Comparison of ENCODE assay signal across 10 cellular contexts in the genomic region with DNA sequence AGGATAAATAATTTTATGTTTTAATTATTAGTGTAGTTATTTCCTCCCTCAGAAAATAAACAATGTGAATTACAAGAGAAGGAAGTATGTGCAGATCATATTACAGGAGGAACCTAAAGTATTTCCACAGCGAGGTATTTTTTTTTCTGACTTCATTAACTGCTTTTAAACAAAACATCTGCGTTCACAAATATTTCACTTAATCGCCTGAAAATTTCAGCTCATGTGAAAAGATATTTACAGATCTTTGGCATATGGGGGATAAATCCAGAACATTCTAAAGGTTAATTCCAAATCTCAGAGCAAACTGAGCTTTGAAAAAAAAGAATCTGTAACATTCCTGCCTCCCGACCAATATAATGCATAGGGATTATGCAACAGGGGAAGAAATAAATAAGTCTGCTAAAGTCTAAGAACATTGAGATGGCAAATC. TPM values are rescaled to one million over a fixed set of nuclear protein-coding genes. Genes with fewer than 3 reads are reported as not detected.
DNase-seq lines count a peak whose midpoint lies in the region; ATAC-seq, FAIRE-seq and TF ChIP-seq lines count a peak whose summit lies in the region.
"Had no signal": no experiment of that assay in that cellular context is flagged by ENCODE, and none has a peak within 500 bp of the region (broad histone marks: within the 10 kb centered on the region; RNA-seq: fewer than 3 reads in every experiment).

No MANE protein-coding gene starts in this region.

- TF ChIP-seq CTCF in kidney (IDR thresholded peaks at IDR 0.05; ENCODE audit: borderline replicate concordance, extremely low read depth, insufficient read depth) (no peak), GM13977 (IDR thresholded peaks at IDR 0.05; ENCODE audit: extremely low read depth, insufficient read depth, missing control alignments) (no peak)

- no peaks in the 10 kb centered on the region for H3K27me3 ChIP-seq in skeletal muscle tissue (ENCODE audit: control insufficient read depth in 3 of 3, insufficient read depth in 3 of 3, low read length in 3 of 3)

- H3K4me3 ChIP-seq in kidney (ENCODE audit: low read length in 2 of 2), result no peak overlapping the region
- peak overlapping the region in 2 of 3 donors; percentile 30 to 64 for H3K4me3 ChIP-seq in skeletal muscle tissue (ENCODE audit: low read length in 3 of 3)

- H3K4me1 ChIP-seq in kidney (ENCODE audit: control insufficient read depth in 1 of 2, insufficient read depth in 1 of 2, low read depth in 1 of 2, low read length in 2 of 2) (peaks cover 4 to 5% of the 10 kb centered on the region in 2 donors), skeletal muscle tissue (ENCODE audit: control insufficient read depth in 3 of 3, insufficient read depth in 3 of 3, low read length in 3 of 3) (peaks cover 15 to 25% (median 24%) of the 10 kb centered on the region in 3 donors)

- CTCF ChIA-PET in HEK293T (lab: Yijun Ruan, JAX), result no interaction called here

- POLR2A ChIA-PET in HEK293T (lab: Yijun Ruan, JAX), result no interaction called here

- no peaks in the 10 kb centered on the region for H3K36me3 ChIP-seq in kidney (ENCODE audit: control insufficient read depth in 1 of 2, insufficient read depth in 2 of 2, low read length in 2 of 2)
- H3K36me3 ChIP-seq in skeletal muscle tissue (ENCODE audit: control insufficient read depth in 3 of 3, insufficient read depth in 3 of 3, low read length in 3 of 3), result peaks cover 0 to 7% (median 7%) of the 10 kb centered on the region in 3 donors

- FAIRE-seq in kidney (lab: Jason Lieb, UNC), result no peak
- FAIRE-seq: colon had no signal

- no peak overlapping the region for H3K9ac ChIP-seq in kidney (ENCODE audit: low read length in 2 of 2)
- H3K9ac ChIP-seq in skeletal muscle tissue (ENCODE audit: low read depth in 1 of 3, low read length in 3 of 3), result peak overlapping the region; percentile 57 to 63 (median 63)

- H3K27ac ChIP-seq in kidney (ENCODE audit: low read depth in 2 of 2, low read length in 2 of 2), result peak overlapping the region; percentile 26 to 73
- H3K27ac ChIP-seq in skeletal muscle tissue (ENCODE audit: low read depth, low read length), result peak overlapping the region; percentile 55

- DNase-seq in HEK293T (ENCODE audit: extremely low spot score) (no peak), astrocyte of the hippocampus (ENCODE audit: low read depth, low spot score) (peak; percentile 31), kidney (no peak), GM13977 (ENCODE audit: low spot score) (no peak)
- no peak for DNase-seq in stimulated activated CD4-positive, alpha-beta T cell treated with anti-CD3 and anti-CD28 coated beads, Interleukin-4, amount 100 ng/mL, for 24 hours
- no peak for DNase-seq in stimulated activated CD4-positive, alpha-beta T cell treated with anti-CD3 and anti-CD28 coated beads, Interleukin-2, amount 100 ng/mL, for 48 hours
- DNase-seq: NCI-H1417 treated with DMSO at 0.1 percent for 48 hours had no signal

- intact Hi-C loops in kidney (cut with DNase I), result no loop called here

- ATAC-seq in GM18520 (IDR thresholded peaks at IDR 0.05; ENCODE audit: unreplicated experiment), result no peak

- no peaks in the 10 kb centered on the region for H3K9me3 ChIP-seq in kidney (ENCODE audit: control insufficient read depth in 1 of 2, low read length in 2 of 2)
- H3K9me3 ChIP-seq in skeletal muscle tissue (ENCODE audit: control insufficient read depth in 3 of 3, low read length in 3 of 3), result no peaks in the 10 kb centered on the region

- in situ Hi-C loops in GM13977 (cut with MboI; ENCODE audit: low pct_unique_long_range_greater_than_20kb, low sequenced_read_pairs, unreplicated experiment), result no loop called here

TF ChIP-seq in HEK293T, 16 proteins besides CTCF, POLR2A, EP300 and RAD21:
- no peak for TF ChIP-seq SUZ12 (IDR thresholded peaks at IDR 0.05)
- no peak for TF ChIP-seq NFRKB (IDR thresholded peaks at IDR 0.05)
- TF ChIP-seq ZNF384 (IDR thresholded peaks at IDR 0.05), result peak; percentile 32; the same call in 1 of the 2 replicates

RNA-seq across cellular contexts. Expression of a gene that starts 39.3 kb away (rescaled TPM):
- total RNA-seq in kidney, result 91.7 TPM
- 30.9 TPM for polyA plus RNA-seq in kidney (ENCODE audit: insufficient read depth, low read depth, low replicate concordance)
- 158 TPM for total RNA-seq in skeletal muscle tissue

Comparison
In these comparisons a context has a peak if more than half of its experiments do, and no peak if none do; other contexts are left out.
1. H3K4me3 ChIP-seq: peak in skeletal muscle tissue (2 of 3); none in kidney (0 of 2).
2. H3K9ac ChIP-seq: peak in skeletal muscle tissue (3 of 3); none in kidney (0 of 2).